Comparison of ENCODE assay signal across 8 cellular contexts in genomic region chr10:30783939-30784500, GRCh38.
DNase-seq lines count a peak whose midpoint lies in the region; ATAC-seq lines count a peak whose summit lies in the region.

No MANE protein-coding gene starts in this region.

- ATAC-seq in HG03095 (IDR thresholded peaks at IDR 0.05; ENCODE audit: unreplicated experiment) (peak; percentile 42), left lobe of liver (peak; percentile 89), GM19023 (IDR thresholded peaks at IDR 0.05; ENCODE audit: unreplicated experiment) (no peak)

- DNase-seq in GF-D8 (lab: John Stamatoyannopoulos, UW): peak; percentile 64
- peak; percentile 37 for DNase-seq in NCI-H69 (lab: John Stamatoyannopoulos, UW)
- peak; percentile 86 to 89 for DNase-seq in activated CD4-positive, alpha-beta T cell treated with anti-CD3 and anti-CD28 coated beads, Interleukin-2, amount 50 U/mL, for 48 hours
- DNase-seq in dermis blood vessel endothelial cell: peak; percentile 95
- DNase-seq in left lobe of liver (ENCODE audit: low spot score): peak; percentile 74
- peak; percentile 77 to 81 for DNase-seq in stimulated activated CD4-positive, alpha-beta T cell treated with anti-CD3 and anti-CD28 coated beads, Interleukin-1b, Interleukin-23, amount 100 ng/mL, for 4 hours (ENCODE audit: low read depth in 2 of 2)

Comparison
In these comparisons a context has a peak if more than half of its experiments do, and no peak if none do; other contexts are left out.
1. DNase-seq: peak in every context shown above with its lines; median percentile 95 in dermis blood vessel endothelial cell; 88 in activated CD4-positive, alpha-beta T cell treated with anti-CD3 and anti-CD28 coated beads, Interleukin-2, amount 50 U/mL, for 48 hours; 79 in stimulated activated CD4-positive, alpha-beta T cell treated with anti-CD3 and anti-CD28 coated beads, Interleukin-1b, Interleukin-23, amount 100 ng/mL, for 4 hours; 74 in left lobe of liver; 64 in GF-D8; 37 in NCI-H69.